ENCODE assay signal across 2 cellular contexts in genomic region chr7:895451-896052, GRCh38.
TF ChIP-seq lines count a peak whose summit lies in the region.

No MANE protein-coding gene starts in this region.

TF ChIP-seq in GM12878, 131 proteins besides CTCF, POLR2A, EP300 and RAD21:
- TF ChIP-seq TBL1XR1 (IDR thresholded peaks at IDR 0.05; ENCODE audit: low read depth, low read length) (no peak), POLR2AphosphoS5 (IDR thresholded peaks at IDR 0.05; ENCODE audit: low read length) (0 out of 2 replicates have a peak, but pooled peaks have one; percentile 23)

TF ChIP-seq in HepG2, 621 proteins besides CTCF, POLR2A, EP300 and RAD21:
- TF ChIP-seq ZBTB3 (CRISPR knock-in tag; IDR thresholded peaks at IDR 0.05; ENCODE audit: borderline replicate concordance, low read depth) (no peak), AGO2 (optimal IDR thresholded peaks at IDR 0.05; ENCODE audit: low read depth, low read length) (peak; percentile 95), HOXD1 (CRISPR knock-in tag; IDR thresholded peaks at IDR 0.05) (no peak), ONECUT2 (CRISPR knock-in tag; IDR thresholded peaks at IDR 0.05) (no peak), MAZ (IDR thresholded peaks at IDR 0.05; ENCODE audit: borderline replicate concordance, low read depth, low read length) (no peak), MAZ (CRISPR knock-in tag; IDR thresholded peaks at IDR 0.05; ENCODE audit: low read depth) (no peak), RBFOX2 (IDR thresholded peaks at IDR 0.05; ENCODE audit: low read depth, low read length) (peak; percentile 40; the same call in 1 of the 2 replicates), ETV5 (CRISPR knock-in tag; IDR thresholded peaks at IDR 0.05; ENCODE audit: borderline replicate concordance) (no peak), ZNF337 (CRISPR knock-in tag; IDR thresholded peaks at IDR 0.05; ENCODE audit: borderline replicate concordance, low read depth) (no peak), HCFC1 (IDR thresholded peaks at IDR 0.05; ENCODE audit: low read depth, low read length) (no peak), GABPB1 (CRISPR knock-in tag; IDR thresholded peaks at IDR 0.05) (no peak), ZNF350 (CRISPR knock-in tag; IDR thresholded peaks at IDR 0.05; ENCODE audit: borderline replicate concordance, low read depth) (no peak), FOXC1 (CRISPR knock-in tag; IDR thresholded peaks at IDR 0.05; ENCODE audit: borderline replicate concordance) (no peak)
- TF ChIP-seq, protein P1, sequence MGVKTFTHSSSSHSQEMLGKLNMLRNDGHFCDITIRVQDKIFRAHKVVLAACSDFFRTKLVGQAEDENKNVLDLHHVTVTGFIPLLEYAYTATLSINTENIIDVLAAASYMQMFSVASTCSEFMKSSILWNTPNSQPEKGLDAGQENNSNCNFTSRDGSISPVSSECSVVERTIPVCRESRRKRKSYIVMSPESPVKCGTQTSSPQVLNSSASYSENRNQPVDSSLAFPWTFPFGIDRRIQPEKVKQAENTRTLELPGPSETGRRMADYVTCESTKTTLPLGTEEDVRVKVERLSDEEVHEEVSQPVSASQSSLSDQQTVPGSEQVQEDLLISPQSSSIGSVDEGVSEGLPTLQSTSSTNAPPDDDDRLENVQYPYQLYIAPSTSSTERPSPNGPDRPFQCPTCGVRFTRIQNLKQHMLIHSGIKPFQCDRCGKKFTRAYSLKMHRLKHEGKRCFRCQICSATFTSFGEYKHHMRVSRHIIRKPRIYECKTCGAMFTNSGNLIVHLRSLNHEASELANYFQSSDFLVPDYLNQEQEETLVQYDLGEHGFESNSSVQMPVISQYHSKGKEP (CRISPR knock-in tag; IDR thresholded peaks at IDR 0.05), result no peak
- TF ChIP-seq, protein P2, sequence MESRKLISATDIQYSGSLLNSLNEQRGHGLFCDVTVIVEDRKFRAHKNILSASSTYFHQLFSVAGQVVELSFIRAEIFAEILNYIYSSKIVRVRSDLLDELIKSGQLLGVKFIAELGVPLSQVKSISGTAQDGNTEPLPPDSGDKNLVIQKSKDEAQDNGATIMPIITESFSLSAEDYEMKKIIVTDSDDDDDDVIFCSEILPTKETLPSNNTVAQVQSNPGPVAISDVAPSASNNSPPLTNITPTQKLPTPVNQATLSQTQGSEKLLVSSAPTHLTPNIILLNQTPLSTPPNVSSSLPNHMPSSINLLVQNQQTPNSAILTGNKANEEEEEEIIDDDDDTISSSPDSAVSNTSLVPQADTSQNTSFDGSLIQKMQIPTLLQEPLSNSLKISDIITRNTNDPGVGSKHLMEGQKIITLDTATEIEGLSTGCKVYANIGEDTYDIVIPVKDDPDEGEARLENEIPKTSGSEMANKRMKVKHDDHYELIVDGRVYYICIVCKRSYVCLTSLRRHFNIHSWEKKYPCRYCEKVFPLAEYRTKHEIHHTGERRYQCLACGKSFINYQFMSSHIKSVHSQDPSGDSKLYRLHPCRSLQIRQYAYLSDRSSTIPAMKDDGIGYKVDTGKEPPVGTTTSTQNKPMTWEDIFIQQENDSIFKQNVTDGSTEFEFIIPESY (CRISPR knock-in tag; IDR thresholded peaks at IDR 0.05), result 0 out of 2 replicates have a peak, but pooled peaks have one; percentile 19
TF ChIP-seq in HepG2: peak in this region for 3.
